Comparison of ENCODE assay signal across 1 cellular context in the genomic region with DNA sequence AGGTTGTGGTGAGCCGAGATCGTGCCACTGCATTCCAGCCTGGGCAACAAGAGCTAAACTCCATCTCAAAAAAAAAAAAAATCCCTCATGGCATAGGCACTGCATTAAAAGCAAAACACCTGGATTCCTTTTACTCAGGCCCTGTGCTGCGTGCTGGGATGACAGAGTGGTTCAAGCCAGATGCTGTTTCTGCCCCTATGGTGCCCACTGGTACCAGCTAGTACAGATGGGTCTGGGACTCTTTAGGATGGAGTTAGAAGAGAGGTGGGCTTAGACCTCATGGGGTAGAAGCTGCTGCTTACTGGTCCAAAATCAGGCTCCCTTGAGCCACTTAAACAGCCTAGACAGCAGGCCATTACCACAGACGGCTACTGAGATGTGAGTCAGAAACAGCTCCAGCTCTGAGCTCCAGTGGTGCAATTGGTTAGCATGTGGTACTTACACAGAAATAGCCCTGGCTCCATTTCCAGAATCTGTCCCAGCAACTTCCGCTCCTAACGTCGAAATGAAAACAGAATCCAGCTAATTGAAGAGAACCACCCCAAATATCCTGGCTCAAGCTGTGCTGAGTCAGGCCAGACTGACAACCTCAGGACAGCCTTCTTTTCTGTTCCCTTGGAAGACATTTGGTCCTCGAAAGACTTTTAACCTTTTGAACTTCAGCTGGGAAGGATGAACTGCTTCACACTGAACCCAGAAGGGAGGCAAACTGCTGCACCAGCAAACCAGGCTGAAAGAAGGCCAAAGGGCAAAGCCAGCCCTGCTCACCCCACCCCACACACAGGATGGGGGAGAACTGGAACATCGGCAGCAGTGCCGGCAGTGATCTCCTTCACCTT.
TF ChIP-seq lines count a peak whose summit lies in the region.

No MANE protein-coding gene starts in this region.

TF ChIP-seq in K562, 482 proteins besides CTCF, POLR2A, EP300 and RAD21 (continued from another document):
- TF ChIP-seq, protein P1, sequence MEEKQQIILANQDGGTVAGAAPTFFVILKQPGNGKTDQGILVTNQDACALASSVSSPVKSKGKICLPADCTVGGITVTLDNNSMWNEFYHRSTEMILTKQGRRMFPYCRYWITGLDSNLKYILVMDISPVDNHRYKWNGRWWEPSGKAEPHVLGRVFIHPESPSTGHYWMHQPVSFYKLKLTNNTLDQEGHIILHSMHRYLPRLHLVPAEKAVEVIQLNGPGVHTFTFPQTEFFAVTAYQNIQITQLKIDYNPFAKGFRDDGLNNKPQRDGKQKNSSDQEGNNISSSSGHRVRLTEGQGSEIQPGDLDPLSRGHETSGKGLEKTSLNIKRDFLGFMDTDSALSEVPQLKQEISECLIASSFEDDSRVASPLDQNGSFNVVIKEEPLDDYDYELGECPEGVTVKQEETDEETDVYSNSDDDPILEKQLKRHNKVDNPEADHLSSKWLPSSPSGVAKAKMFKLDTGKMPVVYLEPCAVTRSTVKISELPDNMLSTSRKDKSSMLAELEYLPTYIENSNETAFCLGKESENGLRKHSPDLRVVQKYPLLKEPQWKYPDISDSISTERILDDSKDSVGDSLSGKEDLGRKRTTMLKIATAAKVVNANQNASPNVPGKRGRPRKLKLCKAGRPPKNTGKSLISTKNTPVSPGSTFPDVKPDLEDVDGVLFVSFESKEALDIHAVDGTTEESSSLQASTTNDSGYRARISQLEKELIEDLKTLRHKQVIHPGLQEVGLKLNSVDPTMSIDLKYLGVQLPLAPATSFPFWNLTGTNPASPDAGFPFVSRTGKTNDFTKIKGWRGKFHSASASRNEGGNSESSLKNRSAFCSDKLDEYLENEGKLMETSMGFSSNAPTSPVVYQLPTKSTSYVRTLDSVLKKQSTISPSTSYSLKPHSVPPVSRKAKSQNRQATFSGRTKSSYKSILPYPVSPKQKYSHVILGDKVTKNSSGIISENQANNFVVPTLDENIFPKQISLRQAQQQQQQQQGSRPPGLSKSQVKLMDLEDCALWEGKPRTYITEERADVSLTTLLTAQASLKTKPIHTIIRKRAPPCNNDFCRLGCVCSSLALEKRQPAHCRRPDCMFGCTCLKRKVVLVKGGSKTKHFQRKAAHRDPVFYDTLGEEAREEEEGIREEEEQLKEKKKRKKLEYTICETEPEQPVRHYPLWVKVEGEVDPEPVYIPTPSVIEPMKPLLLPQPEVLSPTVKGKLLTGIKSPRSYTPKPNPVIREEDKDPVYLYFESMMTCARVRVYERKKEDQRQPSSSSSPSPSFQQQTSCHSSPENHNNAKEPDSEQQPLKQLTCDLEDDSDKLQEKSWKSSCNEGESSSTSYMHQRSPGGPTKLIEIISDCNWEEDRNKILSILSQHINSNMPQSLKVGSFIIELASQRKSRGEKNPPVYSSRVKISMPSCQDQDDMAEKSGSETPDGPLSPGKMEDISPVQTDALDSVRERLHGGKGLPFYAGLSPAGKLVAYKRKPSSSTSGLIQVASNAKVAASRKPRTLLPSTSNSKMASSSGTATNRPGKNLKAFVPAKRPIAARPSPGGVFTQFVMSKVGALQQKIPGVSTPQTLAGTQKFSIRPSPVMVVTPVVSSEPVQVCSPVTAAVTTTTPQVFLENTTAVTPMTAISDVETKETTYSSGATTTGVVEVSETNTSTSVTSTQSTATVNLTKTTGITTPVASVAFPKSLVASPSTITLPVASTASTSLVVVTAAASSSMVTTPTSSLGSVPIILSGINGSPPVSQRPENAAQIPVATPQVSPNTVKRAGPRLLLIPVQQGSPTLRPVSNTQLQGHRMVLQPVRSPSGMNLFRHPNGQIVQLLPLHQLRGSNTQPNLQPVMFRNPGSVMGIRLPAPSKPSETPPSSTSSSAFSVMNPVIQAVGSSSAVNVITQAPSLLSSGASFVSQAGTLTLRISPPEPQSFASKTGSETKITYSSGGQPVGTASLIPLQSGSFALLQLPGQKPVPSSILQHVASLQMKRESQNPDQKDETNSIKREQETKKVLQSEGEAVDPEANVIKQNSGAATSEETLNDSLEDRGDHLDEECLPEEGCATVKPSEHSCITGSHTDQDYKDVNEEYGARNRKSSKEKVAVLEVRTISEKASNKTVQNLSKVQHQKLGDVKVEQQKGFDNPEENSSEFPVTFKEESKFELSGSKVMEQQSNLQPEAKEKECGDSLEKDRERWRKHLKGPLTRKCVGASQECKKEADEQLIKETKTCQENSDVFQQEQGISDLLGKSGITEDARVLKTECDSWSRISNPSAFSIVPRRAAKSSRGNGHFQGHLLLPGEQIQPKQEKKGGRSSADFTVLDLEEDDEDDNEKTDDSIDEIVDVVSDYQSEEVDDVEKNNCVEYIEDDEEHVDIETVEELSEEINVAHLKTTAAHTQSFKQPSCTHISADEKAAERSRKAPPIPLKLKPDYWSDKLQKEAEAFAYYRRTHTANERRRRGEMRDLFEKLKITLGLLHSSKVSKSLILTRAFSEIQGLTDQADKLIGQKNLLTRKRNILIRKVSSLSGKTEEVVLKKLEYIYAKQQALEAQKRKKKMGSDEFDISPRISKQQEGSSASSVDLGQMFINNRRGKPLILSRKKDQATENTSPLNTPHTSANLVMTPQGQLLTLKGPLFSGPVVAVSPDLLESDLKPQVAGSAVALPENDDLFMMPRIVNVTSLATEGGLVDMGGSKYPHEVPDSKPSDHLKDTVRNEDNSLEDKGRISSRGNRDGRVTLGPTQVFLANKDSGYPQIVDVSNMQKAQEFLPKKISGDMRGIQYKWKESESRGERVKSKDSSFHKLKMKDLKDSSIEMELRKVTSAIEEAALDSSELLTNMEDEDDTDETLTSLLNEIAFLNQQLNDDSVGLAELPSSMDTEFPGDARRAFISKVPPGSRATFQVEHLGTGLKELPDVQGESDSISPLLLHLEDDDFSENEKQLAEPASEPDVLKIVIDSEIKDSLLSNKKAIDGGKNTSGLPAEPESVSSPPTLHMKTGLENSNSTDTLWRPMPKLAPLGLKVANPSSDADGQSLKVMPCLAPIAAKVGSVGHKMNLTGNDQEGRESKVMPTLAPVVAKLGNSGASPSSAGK (IDR thresholded peaks at IDR 0.05), result no peak
- TF ChIP-seq ZNF316 (IDR thresholded peaks at IDR 0.05), result 0 out of 2 replicates have a peak, but pooled peaks have one; percentile 24
- no peak for TF ChIP-seq ZNF282 (CRISPR knock-in tag; IDR thresholded peaks at IDR 0.05)
- TF ChIP-seq IRF2 (CRISPR knock-in tag; IDR thresholded peaks at IDR 0.05), result no peak
